Comparison of ENCODE assay signal across 33 cellular contexts in the genomic region with DNA sequence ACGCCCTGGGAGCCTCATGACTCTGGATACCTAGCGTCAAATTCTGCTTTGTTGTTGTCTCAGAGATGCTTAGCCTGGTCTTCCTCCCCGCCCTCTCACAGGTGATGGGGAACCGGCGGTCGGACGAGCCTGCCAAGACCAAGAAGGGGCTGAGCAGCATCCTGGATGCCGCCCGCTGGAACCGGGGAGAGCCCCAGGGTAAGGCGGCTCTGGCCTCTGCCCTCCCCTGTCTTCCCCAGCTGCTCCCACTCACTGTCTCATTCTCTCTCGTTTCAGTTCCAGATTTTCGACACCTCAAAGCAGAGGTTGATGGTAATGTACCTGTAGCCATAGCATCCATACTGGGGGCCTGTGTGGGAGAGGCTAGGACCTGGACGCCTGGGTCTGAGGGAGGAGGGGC. TPM values are rescaled to one million over a fixed set of nuclear protein-coding genes. Genes with fewer than 3 reads are reported as not detected.
DNase-seq lines count a peak whose midpoint lies in the region; ATAC-seq and TF ChIP-seq lines count a peak whose summit lies in the region.
"Had no signal": no experiment of that assay in that cellular context is flagged by ENCODE, and none has a peak within 500 bp of the region (broad histone marks: within the 10 kb centered on the region; RNA-seq: fewer than 3 reads in every experiment).

No MANE protein-coding gene starts in this region.

- H3K27me3 ChIP-seq in OCI-LY3 (ENCODE audit: low read depth, low read length) = no peaks in the 10 kb centered on the region
- H3K27me3 ChIP-seq in neural progenitor cell = no peaks in the 10 kb centered on the region
- no peaks in the 10 kb centered on the region for H3K27me3 ChIP-seq in psoas muscle (ENCODE audit: insufficient read depth in 3 of 3, low read length in 2 of 3)
- H3K27me3 ChIP-seq: neutrophil, Peyer's patch, SJSA1, upper lobe of right lung had no signal

- H3K27ac ChIP-seq in OCI-LY3 (ENCODE audit: low read length) = peak overlapping the region; percentile 53
- peak overlapping the region; percentile 13 for H3K27ac ChIP-seq in neural progenitor cell
- H3K27ac ChIP-seq in psoas muscle = no peak overlapping the region
- H3K27ac ChIP-seq: neutrophil, Peyer's patch, SJSA1, upper lobe of right lung, WERI-Rb-1 had no signal

- H3K4me2 ChIP-seq in OCI-LY3 (ENCODE audit: low read length) (peak overlapping the region; percentile 51), neural progenitor cell (no peak overlapping the region)

- no TSS peak for BruUV-seq in MCF 10A (replicated peaks; lab: Mats Ljungman, UMichigan)

- no peaks in the 10 kb centered on the region for H3K9me3 Mint-ChIP-seq in activated CD4-positive, alpha-beta memory T cell treated with anti-CD3 and anti-CD28 coated beads for 36 hours
- H3K9me3 Mint-ChIP-seq in activated CD4-positive, alpha-beta memory T cell treated with anti-CD3 and anti-CD28 coated beads, Interleukin-2, amount 10 ng/mL, durations not matched to agents 7 days and 5 days = no peaks in the 10 kb centered on the region
- no peaks in the 10 kb centered on the region for H3K9me3 Mint-ChIP-seq in activated naive CD8-positive, alpha-beta T cell treated with anti-CD3 and anti-CD28 coated beads, Interleukin-2, amount 10 ng/mL, durations not matched to agents 7 days and 5 days
- H3K9me3 Mint-ChIP-seq in neural progenitor cell (no peaks in the 10 kb centered on the region), MCF 10A (ENCODE audit: unreplicated experiment) (no peaks in the 10 kb centered on the region)
- H3K9me3 Mint-ChIP-seq: T-helper 2 cell treated with Interferon-gamma antibody and Interleukin-4, amounts not matched to agents 5 μg/mL and 100 μg/mL, for 36 hours had no signal

- CTCF ChIA-PET in activated CD4-positive, alpha-beta memory T cell treated with anti-CD3 and anti-CD28 coated beads for 36 hours (lab: Charles Lee) = no interaction called here
- CTCF ChIA-PET in activated CD4-positive, alpha-beta memory T cell treated with anti-CD3 and anti-CD28 coated beads, Interleukin-2, amount 10 ng/mL, durations not matched to agents 7 days and 5 days (lab: Charles Lee) = no interaction called here
- CTCF ChIA-PET in MCF 10A (lab: Yijun Ruan, JAX) = interaction anchor here (0.6 kb wide), 1 partner anchor 143 kb away, joined by 3 read pairs; no protein-coding TSS in a partner anchor

- H3K27ac Mint-ChIP-seq in activated CD4-positive, alpha-beta memory T cell treated with anti-CD3 and anti-CD28 coated beads for 36 hours = peak overlapping the region; percentile 54
- H3K27ac Mint-ChIP-seq in activated CD4-positive, alpha-beta memory T cell treated with anti-CD3 and anti-CD28 coated beads, Interleukin-2, amount 10 ng/mL, durations not matched to agents 7 days and 5 days = no peak overlapping the region
- H3K27ac Mint-ChIP-seq in activated naive CD8-positive, alpha-beta T cell treated with anti-CD3 and anti-CD28 coated beads, Interleukin-2, amount 10 ng/mL, durations not matched to agents 7 days and 5 days = peak overlapping the region; percentile 80
- H3K27ac Mint-ChIP-seq in neural progenitor cell = no peak overlapping the region
- no peak overlapping the region for H3K27ac Mint-ChIP-seq in MCF 10A (ENCODE audit: low read depth, unreplicated experiment)

- peaks cover 25% of the 10 kb centered on the region for H3K4me1 ChIP-seq in OCI-LY3 (ENCODE audit: low read length)
- no peaks in the 10 kb centered on the region for H3K4me1 ChIP-seq in neural progenitor cell
- no peaks in the 10 kb centered on the region for H3K4me1 ChIP-seq in psoas muscle
- H3K4me1 ChIP-seq: Peyer's patch, SJSA1, upper lobe of right lung had no signal

- peaks cover 53% of the 10 kb centered on the region for H3K36me3 Mint-ChIP-seq in activated CD4-positive, alpha-beta memory T cell treated with anti-CD3 and anti-CD28 coated beads for 36 hours
- H3K36me3 Mint-ChIP-seq in activated CD4-positive, alpha-beta memory T cell treated with anti-CD3 and anti-CD28 coated beads, Interleukin-2, amount 10 ng/mL, durations not matched to agents 7 days and 5 days (ENCODE audit: low read depth) = peaks cover 65% of the 10 kb centered on the region
- H3K36me3 Mint-ChIP-seq in activated naive CD8-positive, alpha-beta T cell treated with anti-CD3 and anti-CD28 coated beads, Interleukin-2, amount 10 ng/mL, durations not matched to agents 7 days and 5 days = peaks cover 28% of the 10 kb centered on the region
- H3K36me3 Mint-ChIP-seq in neural progenitor cell (peaks cover 5% of the 10 kb centered on the region), MCF 10A (ENCODE audit: insufficient read depth, unreplicated experiment) (peaks cover 40% of the 10 kb centered on the region)

- no peaks in the 10 kb centered on the region for H3F3A ChIP-seq in neural progenitor cell (ENCODE audit: low read depth)

- H4K20me1 ChIP-seq in OCI-LY3 (ENCODE audit: insufficient read depth, low read length) (peaks cover 6% of the 10 kb centered on the region), neural progenitor cell (ENCODE audit: low read depth) (no peaks in the 10 kb centered on the region)

- ATAC-seq in activated naive CD8-positive, alpha-beta T cell treated with anti-CD3 and anti-CD28 coated beads, Interleukin-2, amount 10 ng/mL, durations not matched to agents 7 days and 5 days (ENCODE audit: low read depth) = no peak
- no peak for ATAC-seq in psoas muscle
- no peak for ATAC-seq in GM21786 (IDR thresholded peaks at IDR 0.05; ENCODE audit: unreplicated experiment)
- ATAC-seq: upper lobe of right lung had no signal

- WGBS in psoas muscle, 3 donors = 82 to 88% (median 83%) methylated on average over 14 of the region's 14 CpGs

- no peaks in the 10 kb centered on the region for H3K27me3 Mint-ChIP-seq in activated CD4-positive, alpha-beta memory T cell treated with anti-CD3 and anti-CD28 coated beads for 36 hours
- no peaks in the 10 kb centered on the region for H3K27me3 Mint-ChIP-seq in activated CD4-positive, alpha-beta memory T cell treated with anti-CD3 and anti-CD28 coated beads, Interleukin-2, amount 10 ng/mL, durations not matched to agents 7 days and 5 days
- no peaks in the 10 kb centered on the region for H3K27me3 Mint-ChIP-seq in activated naive CD8-positive, alpha-beta T cell treated with anti-CD3 and anti-CD28 coated beads, Interleukin-2, amount 10 ng/mL, durations not matched to agents 7 days and 5 days
- H3K27me3 Mint-ChIP-seq in neural progenitor cell (ENCODE audit: insufficient read depth, low read depth) (peaks cover 6% of the 10 kb centered on the region), MCF 10A (ENCODE audit: insufficient read depth, unreplicated experiment) (no peaks in the 10 kb centered on the region)

- TF ChIP-seq CTCF in OCI-LY3 (IDR thresholded peaks at IDR 0.05; ENCODE audit: low read depth, low read length) (no peak), neural progenitor cell (IDR thresholded peaks at IDR 0.05) (no peak), psoas muscle (IDR thresholded peaks at IDR 0.05) (no peak), MCF 10A (IDR thresholded peaks at IDR 0.05; ENCODE audit: unreplicated experiment) (no peak)

- H3K9me3 ChIP-seq in OCI-LY3 (ENCODE audit: insufficient read depth, low read length) (no peaks in the 10 kb centered on the region), neural progenitor cell (ENCODE audit: low read depth) (no peaks in the 10 kb centered on the region), psoas muscle (no peaks in the 10 kb centered on the region)
- H3K9me3 ChIP-seq: Caco-2, Peyer's patch, SJSA1, upper lobe of right lung had no signal

- peaks cover 46% of the 10 kb centered on the region for H3K4me1 Mint-ChIP-seq in activated CD4-positive, alpha-beta memory T cell treated with anti-CD3 and anti-CD28 coated beads for 36 hours (ENCODE audit: low read depth)
- peaks cover 49% of the 10 kb centered on the region for H3K4me1 Mint-ChIP-seq in activated CD4-positive, alpha-beta memory T cell treated with anti-CD3 and anti-CD28 coated beads, Interleukin-2, amount 10 ng/mL, durations not matched to agents 7 days and 5 days
- peaks cover 34% of the 10 kb centered on the region for H3K4me1 Mint-ChIP-seq in activated naive CD8-positive, alpha-beta T cell treated with anti-CD3 and anti-CD28 coated beads, Interleukin-2, amount 10 ng/mL, durations not matched to agents 7 days and 5 days
- H3K4me1 Mint-ChIP-seq in neural progenitor cell (no peaks in the 10 kb centered on the region), MCF 10A (ENCODE audit: insufficient read depth, unreplicated experiment) (no peaks in the 10 kb centered on the region)

- DNase-seq in activated CD4-positive, alpha-beta memory T cell treated with anti-CD3 and anti-CD28 coated beads for 36 hours = no peak
- DNase-seq in activated CD4-positive, alpha-beta memory T cell treated with anti-CD3 and anti-CD28 coated beads, Interleukin-2, amount 10 ng/mL, durations not matched to agents 7 days and 5 days = no peak
- no peak for DNase-seq in activated naive CD8-positive, alpha-beta T cell treated with anti-CD3 and anti-CD28 coated beads, Interleukin-2, amount 10 ng/mL, durations not matched to agents 7 days and 5 days
- DNase-seq in neural progenitor cell (ENCODE audit: low spot score) (no peak), psoas muscle (no peak), MCF 10A (ENCODE audit: unreplicated experiment) (no peak)
- DNase-seq: activated CD4-positive, alpha-beta T cell treated with anti-CD3 and anti-CD28 coated beads, Interleukin-2, amount 50 U/mL, for 1 hour; activated CD8-positive, alpha-beta memory T cell treated with anti-CD3 and anti-CD28 coated beads, Interleukin-2, amount 50 U/mL, for 48 hours; activated gamma-delta T cell treated with Interleukin-2 at 50 U/mL for 16 hours; central memory CD4-positive, alpha-beta T cell; DMS79; kidney glomerular epithelial cell; NCI-H146; NCI-H510A treated with DMSO at 0.1 percent for 48 hours; Peyer's patch; upper lobe of right lung; WERI-Rb-1 had no signal

- H3K4me3 ChIP-seq in OCI-LY3 (ENCODE audit: low read length) = no peak overlapping the region
- H3K4me3 ChIP-seq in neural progenitor cell = no peak overlapping the region
- no peak overlapping the region for H3K4me3 ChIP-seq in psoas muscle
- H3K4me3 ChIP-seq: K562, lung, Peyer's patch, SJSA1, upper lobe of right lung had no signal

- H2AFZ ChIP-seq in OCI-LY3 (ENCODE audit: low read depth, low read length) (no peak overlapping the region), neural progenitor cell (replicated peaks) (no peak overlapping the region)

- H3K36me3 ChIP-seq in OCI-LY3 (replicated peaks; ENCODE audit: low read depth, low read length) (peaks cover 29% of the 10 kb centered on the region), neural progenitor cell (no peaks in the 10 kb centered on the region), psoas muscle (ENCODE audit: insufficient read depth in 1 of 2, low read depth in 1 of 2) (peaks cover 5 to 53% of the 10 kb centered on the region in 2 donors)

- no peaks in the 10 kb centered on the region for H3K79me2 ChIP-seq in OCI-LY3 (ENCODE audit: low read length)
- H3K79me2 ChIP-seq in neural progenitor cell (ENCODE audit: low read depth) = no peaks in the 10 kb centered on the region

- POLR2A ChIA-PET in activated CD4-positive, alpha-beta memory T cell treated with anti-CD3 and anti-CD28 coated beads for 36 hours (lab: Charles Lee) = no interaction called here
- POLR2A ChIA-PET in activated CD4-positive, alpha-beta memory T cell treated with anti-CD3 and anti-CD28 coated beads, Interleukin-2, amount 10 ng/mL, durations not matched to agents 7 days and 5 days (lab: Charles Lee) = interaction anchor here (1.3 kb wide), 1 partner anchor 11 kb away, joined by 4 read pairs; no protein-coding TSS in a partner anchor
- POLR2A ChIA-PET in activated naive CD8-positive, alpha-beta T cell treated with anti-CD3 and anti-CD28 coated beads, Interleukin-2, amount 10 ng/mL, durations not matched to agents 7 days and 5 days (lab: Charles Lee) = interaction anchor here (0.6 to 2.5 kb wide), 2 partner anchors 9 to 31 kb away, joined by 5 to 13 read pairs; no protein-coding TSS in a partner anchor
- POLR2A ChIA-PET in MCF 10A (lab: Yijun Ruan, JAX) = interaction anchor here (0.6 kb wide), 1 partner anchor 438 kb away, joined by 4 read pairs; no protein-coding TSS in a partner anchor

- intact Hi-C loops in activated CD4-positive, alpha-beta memory T cell treated with anti-CD3 and anti-CD28 coated beads for 36 hours (cut with micrococcal nuclease) = no loop called here
- intact Hi-C loops in psoas muscle (cut with DNase I) (no loop called here), MCF 10A (cut with micrococcal nuclease) (no loop called here)

- no peak overlapping the region for H3K4me3 Mint-ChIP-seq in activated CD4-positive, alpha-beta memory T cell treated with anti-CD3 and anti-CD28 coated beads for 36 hours
- H3K4me3 Mint-ChIP-seq in activated CD4-positive, alpha-beta memory T cell treated with anti-CD3 and anti-CD28 coated beads, Interleukin-2, amount 10 ng/mL, durations not matched to agents 7 days and 5 days = no peak overlapping the region
- no peak overlapping the region for H3K4me3 Mint-ChIP-seq in activated naive CD8-positive, alpha-beta T cell treated with anti-CD3 and anti-CD28 coated beads, Interleukin-2, amount 10 ng/mL, durations not matched to agents 7 days and 5 days
- H3K4me3 Mint-ChIP-seq in neural progenitor cell = no peak overlapping the region
- no peak overlapping the region for H3K4me3 Mint-ChIP-seq in MCF 10A (ENCODE audit: unreplicated experiment)
- H3K4me3 Mint-ChIP-seq: T-helper 2 cell treated with Interferon-gamma antibody and Interleukin-4, amounts not matched to agents 5 μg/mL and 100 μg/mL, for 36 hours had no signal

- H3K9ac ChIP-seq in OCI-LY3 (ENCODE audit: low read length) (no peak overlapping the region), neural progenitor cell (no peak overlapping the region)

RNA-seq across cellular contexts. Expression of gene ARHGEF1, which starts 11.4 kb away (rescaled TPM):
- 100 to 1,000 TPM; 298 to 327 TPM for total RNA-seq in activated CD4-positive, alpha-beta memory T cell treated with anti-CD3 and anti-CD28 coated beads for 36 hours
- 100 to 1,000 TPM; 657 TPM for total RNA-seq in activated CD4-positive, alpha-beta memory T cell treated with anti-CD3 and anti-CD28 coated beads, Interleukin-2, amount 10 ng/mL, durations not matched to agents 7 days and 5 days
- 100 to 1,000 TPM; 807 to 824 TPM for total RNA-seq in activated naive CD8-positive, alpha-beta T cell treated with anti-CD3 and anti-CD28 coated beads, Interleukin-2, amount 10 ng/mL, durations not matched to agents 7 days and 5 days
- total RNA-seq in neural progenitor cell (ENCODE audit: low replicate concordance) (10.9 and 25.2 TPM in 2 replicates), psoas muscle (10 to 100 TPM; 15.8 to 22.2 (median 21.3) TPM), MCF 10A (2022) (106 and 108 TPM in 2 replicates)
- polyA plus RNA-seq in psoas muscle = 10 to 100 TPM; 20.4 to 28.0 (median 20.7) TPM

RNA-seq across cellular contexts. Expression of gene CD79A, which starts 17.3 kb away (rescaled TPM):
- total RNA-seq in activated CD4-positive, alpha-beta memory T cell treated with anti-CD3 and anti-CD28 coated beads for 36 hours = 1 to 10 TPM; 1.5 to 1.6 TPM
- total RNA-seq in activated CD4-positive, alpha-beta memory T cell treated with anti-CD3 and anti-CD28 coated beads, Interleukin-2, amount 10 ng/mL, durations not matched to agents 7 days and 5 days = under 1 TPM; 0.35 to 0.38 TPM
- 10 to 100 TPM; 28.0 to 29.8 TPM for total RNA-seq in activated naive CD8-positive, alpha-beta T cell treated with anti-CD3 and anti-CD28 coated beads, Interleukin-2, amount 10 ng/mL, durations not matched to agents 7 days and 5 days
- total RNA-seq in neural progenitor cell (ENCODE audit: low replicate concordance) = 0.11 and 0.25 TPM in 2 replicates
- total RNA-seq in psoas muscle = 1 to 10 TPM in 2 of 4 donors, under 1 TPM in 2; 0.30 to 1.4 (median 0.91) TPM
- polyA plus RNA-seq in psoas muscle = 1 to 10 TPM in 1 of 3 donors, under 1 TPM in 2; 0.30 to 1.3 (median 0.87) TPM
- total RNA-seq in MCF 10A (2022) = not detected in 2 replicates
- total RNA-seq: A172, endothelial cell of umbilical vein, H4, HT1080 had no signal

RNA-seq across cellular contexts. Expression of gene ERFL, which starts 33.9 kb away (rescaled TPM):
- total RNA-seq in activated CD4-positive, alpha-beta memory T cell treated with anti-CD3 and anti-CD28 coated beads for 36 hours = 1 to 10 TPM; 1.3 to 2.0 TPM
- total RNA-seq in activated CD4-positive, alpha-beta memory T cell treated with anti-CD3 and anti-CD28 coated beads, Interleukin-2, amount 10 ng/mL, durations not matched to agents 7 days and 5 days = 1 to 10 TPM; 1.5 to 1.7 TPM
- 1 to 10 TPM; 4.3 to 4.5 TPM for total RNA-seq in activated naive CD8-positive, alpha-beta T cell treated with anti-CD3 and anti-CD28 coated beads, Interleukin-2, amount 10 ng/mL, durations not matched to agents 7 days and 5 days
- total RNA-seq in neural progenitor cell (ENCODE audit: low replicate concordance) = 0.22 and 0.65 TPM in 2 replicates
- total RNA-seq in psoas muscle = not detected
- polyA plus RNA-seq in psoas muscle = under 1 TPM in 1 of 3 donors, not detected in 2; 0.03 TPM
- total RNA-seq in MCF 10A (2022) = 0.34 TPM in 1 of 2 replicates, not detected in the other
- total RNA-seq: dermis microvascular lymphatic vessel endothelial cell, endothelial cell of umbilical vein, glomerular endothelial cell, H4, SJSA1 had no signal
- polyA plus RNA-seq: endothelial cell of umbilical vein had no signal

RNA-seq across cellular contexts. Expression of gene RPS19, which starts 34.3 kb away (rescaled TPM):
- 1,000 to 10,000 TPM; 3,181 to 3,314 TPM for total RNA-seq in activated CD4-positive, alpha-beta memory T cell treated with anti-CD3 and anti-CD28 coated beads for 36 hours
- total RNA-seq in activated CD4-positive, alpha-beta memory T cell treated with anti-CD3 and anti-CD28 coated beads, Interleukin-2, amount 10 ng/mL, durations not matched to agents 7 days and 5 days = 1,000 to 10,000 TPM; 2,625 to 2,652 TPM
- total RNA-seq in activated naive CD8-positive, alpha-beta T cell treated with anti-CD3 and anti-CD28 coated beads, Interleukin-2, amount 10 ng/mL, durations not matched to agents 7 days and 5 days = 1,000 to 10,000 TPM; 3,237 to 3,326 TPM
- 1,422 and 2,398 TPM in 2 replicates for total RNA-seq in neural progenitor cell (ENCODE audit: low replicate concordance)
- 100 to 1,000 TPM; 593 to 962 (median 730) TPM for total RNA-seq in psoas muscle
- 1,000 to 10,000 TPM; 1,218 to 2,236 (median 1,284) TPM for polyA plus RNA-seq in psoas muscle
- 3,060 and 3,357 TPM in 2 replicates for total RNA-seq in MCF 10A (2022)

RNA-seq across cellular contexts. Expression of gene DMRTC2, which starts 49.5 kb away (rescaled TPM):
- total RNA-seq in activated CD4-positive, alpha-beta memory T cell treated with anti-CD3 and anti-CD28 coated beads for 36 hours = not detected
- total RNA-seq in activated CD4-positive, alpha-beta memory T cell treated with anti-CD3 and anti-CD28 coated beads, Interleukin-2, amount 10 ng/mL, durations not matched to agents 7 days and 5 days = not detected
- not detected for total RNA-seq in activated naive CD8-positive, alpha-beta T cell treated with anti-CD3 and anti-CD28 coated beads, Interleukin-2, amount 10 ng/mL, durations not matched to agents 7 days and 5 days
- not detected in 2 replicates for total RNA-seq in neural progenitor cell (ENCODE audit: low replicate concordance)
- total RNA-seq in psoas muscle = not detected
- not detected for polyA plus RNA-seq in psoas muscle
- not detected in 2 replicates for total RNA-seq in MCF 10A (2022)
- total RNA-seq: A172, astrocyte, Caco-2, dermis microvascular lymphatic vessel endothelial cell, endothelial cell of umbilical vein, glomerular endothelial cell, H4, HT1080, K562, lung, mucosa of gallbladder, Peyer's patch, SJSA1, upper lobe of right lung had no signal
- polyA plus RNA-seq: endothelial cell of umbilical vein had no signal

Comparison
In these comparisons a context has a peak if more than half of its experiments do, and no peak if none do; other contexts are left out.
1. H3K27ac Mint-ChIP-seq: peak in activated CD4-positive, alpha-beta memory T cell treated with anti-CD3 and anti-CD28 coated beads for 36 hours (single experiment) and activated naive CD8-positive, alpha-beta T cell treated with anti-CD3 and anti-CD28 coated beads, Interleukin-2, amount 10 ng/mL, durations not matched to agents 7 days and 5 days (single experiment); none in activated CD4-positive, alpha-beta memory T cell treated with anti-CD3 and anti-CD28 coated beads, Interleukin-2, amount 10 ng/mL, durations not matched to agents 7 days and 5 days (single experiment), neural progenitor cell (single experiment) and MCF 10A (single experiment).
2. RNA of gene CD79A, which starts 17.3 kb away (total RNA-seq): 28.0 to 29.8 TPM in activated naive CD8-positive, alpha-beta T cell treated with anti-CD3 and anti-CD28 coated beads, Interleukin-2, amount 10 ng/mL, durations not matched to agents 7 days and 5 days; 1.5 to 1.6 TPM in activated CD4-positive, alpha-beta memory T cell treated with anti-CD3 and anti-CD28 coated beads for 36 hours, 0.30 to 1.4 TPM in psoas muscle, 0.35 to 0.38 TPM in activated CD4-positive, alpha-beta memory T cell treated with anti-CD3 and anti-CD28 coated beads, Interleukin-2, amount 10 ng/mL, durations not matched to agents 7 days and 5 days, 0.11 to 0.25 TPM in neural progenitor cell and not detected in MCF 10A; every median in the first group is over 10 times any median in the second.